21 cellular contexts compared by ENCODE assay signal in the genomic region with DNA sequence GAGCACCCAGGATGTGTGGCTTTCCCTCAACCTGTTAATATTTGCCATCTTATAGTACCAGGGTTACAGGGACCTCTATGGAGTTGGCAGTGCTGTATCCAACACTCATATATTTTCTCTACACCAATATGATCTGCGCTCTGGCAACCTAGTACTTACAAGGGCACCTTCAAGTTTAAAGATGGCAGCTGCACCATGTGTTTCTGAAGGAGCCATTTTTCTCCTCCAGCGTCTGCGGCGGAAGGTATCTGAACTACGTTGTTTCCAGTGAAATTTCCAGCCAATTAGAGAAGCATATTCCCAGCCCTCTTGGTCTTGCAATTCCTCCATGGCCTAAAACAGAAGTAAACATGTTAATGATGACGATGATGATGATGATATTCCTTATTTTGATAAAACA.
"Had no signal": no experiment of that assay in that cellular context is flagged by ENCODE, and none has a peak within 500 bp of the region (broad histone marks: within the 10 kb centered on the region; RNA-seq: fewer than 3 reads in every experiment).

No MANE protein-coding gene starts in this region.

- H3K9me3 ChIP-seq: MG63, SJSA1 had no signal

- H3K27ac ChIP-seq: HL-60, SJSA1, SK-N-MC had no signal

- H3K4me3 ChIP-seq: MG63, SJSA1, SK-N-MC had no signal

- DNase-seq: KBM-7, MG63, NCI-H1092 treated with DMSO at 0.1 percent for 48 hours, NCI-H1436, NCI-H187, NCI-H2029, NCI-H2081 treated with DMSO at 0.1 percent for 48 hours, NCI-H2171, NCI-H226, NCI-H446, NCI-H510A, NCI-H524 treated with DMSO at 0.1 percent for 48 hours, NCI-H69, NCI-H774, Right ventricle myocardium superior, RPMI8226, SIG-M5 had no signal

- H3K27me3 ChIP-seq: MG63, SJSA1 had no signal

- FAIRE-seq: RCC 7860 had no signal
